In the genomic region with DNA sequence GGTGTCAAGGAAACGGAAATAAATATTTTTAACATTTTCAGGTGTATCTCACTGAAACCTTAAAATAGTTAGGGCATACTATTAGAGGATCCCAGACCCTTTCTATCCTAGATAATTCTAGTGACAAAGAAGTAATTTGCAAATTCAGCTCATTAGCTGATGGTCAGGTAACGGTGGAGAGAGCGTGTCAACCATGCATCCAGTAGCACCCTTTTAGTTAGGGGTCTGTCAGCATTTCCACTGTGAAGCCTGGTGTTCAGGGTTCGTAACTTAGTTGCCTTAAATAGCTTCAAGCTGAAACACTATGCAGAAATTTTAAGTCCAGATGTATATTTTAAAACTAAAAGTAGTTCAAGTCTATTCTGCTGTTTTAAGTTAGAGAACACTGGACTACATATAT, we compare ENCODE assay signal across 20 cellular contexts. TPM values are rescaled to one million over a fixed set of nuclear protein-coding genes. Genes with fewer than 3 reads are reported as not detected.
DNase-seq lines count a peak whose midpoint lies in the region; ATAC-seq and TF ChIP-seq lines count a peak whose summit lies in the region.
"Had no signal": no experiment of that assay in that cellular context is flagged by ENCODE, and none has a peak within 500 bp of the region (broad histone marks: within the 10 kb centered on the region; RNA-seq: fewer than 3 reads in every experiment).

No MANE protein-coding gene starts in this region.

- intact Hi-C loops in activated CD8-positive, alpha-beta T cell treated with anti-CD3 and anti-CD28 coated beads for 36 hours (cut with micrococcal nuclease) = no loop called here

- H3K36me3 Mint-ChIP-seq in activated CD8-positive, alpha-beta T cell treated with anti-CD3 and anti-CD28 coated beads for 36 hours (ENCODE audit: low read depth) = peaks cover 9% of the 10 kb centered on the region
- H3K36me3 Mint-ChIP-seq in activated CD8-positive, alpha-beta T cell treated with anti-CD3 and anti-CD28 coated beads, Interleukin-2, amount 10 ng/mL, durations not matched to agents 7 days and 5 days (ENCODE audit: low read depth) = peaks cover 2% of the 10 kb centered on the region
- peaks cover 9% of the 10 kb centered on the region for H3K36me3 Mint-ChIP-seq in T-helper 17 cell (ENCODE audit: low read depth)

- POLR2A ChIA-PET in activated CD8-positive, alpha-beta T cell treated with anti-CD3 and anti-CD28 coated beads for 36 hours (lab: Charles Lee) = interaction anchor here (0.7 kb wide), 1 partner anchor 48 kb away, joined by 3 read pairs; the partner anchor contains the start of gene SUPT3H
- POLR2A ChIA-PET in activated CD8-positive, alpha-beta T cell treated with anti-CD3 and anti-CD28 coated beads, Interleukin-2, amount 10 ng/mL, durations not matched to agents 7 days and 5 days (lab: Charles Lee) = interaction anchor here (0.6 to 1.1 kb wide), 2 partner anchors 8 to 10 kb away, joined by 3 to 4 read pairs; no protein-coding TSS in a partner anchor

- H3K27me3 ChIP-seq in mucosa of rectum (ENCODE audit: control insufficient read depth in 2 of 2, insufficient read depth in 2 of 2, low read length in 2 of 2) = peaks cover 4 to 20% of the 10 kb centered on the region in 2 donors

- peak overlapping the region; percentile 15 for H3K4me3 Mint-ChIP-seq in activated CD8-positive, alpha-beta T cell treated with anti-CD3 and anti-CD28 coated beads for 36 hours
- no peak overlapping the region for H3K4me3 Mint-ChIP-seq in activated CD8-positive, alpha-beta T cell treated with anti-CD3 and anti-CD28 coated beads, Interleukin-2, amount 10 ng/mL, durations not matched to agents 7 days and 5 days
- peak overlapping the region; percentile 47 for H3K4me3 Mint-ChIP-seq in T-helper 17 cell

- peak overlapping the region in 1 of 2 donors; percentile 16 for H3K9ac ChIP-seq in mucosa of rectum (ENCODE audit: low read depth in 1 of 2, low read length in 2 of 2)

- CTCF ChIA-PET in activated CD8-positive, alpha-beta T cell treated with anti-CD3 and anti-CD28 coated beads for 36 hours (lab: Charles Lee) = interaction anchor here (0.7 to 1.5 kb wide), 2 partner anchors 288 to 771 kb away, joined by 3 to 4 read pairs; no protein-coding TSS in a partner anchor
- CTCF ChIA-PET in activated CD8-positive, alpha-beta T cell treated with anti-CD3 and anti-CD28 coated beads, Interleukin-2, amount 10 ng/mL, durations not matched to agents 7 days and 5 days (lab: Charles Lee) = interaction anchor here (0.8 to 1.9 kb wide), 3 partner anchors 289 to 795 kb away, joined by 3 to 9 read pairs (median 3); no protein-coding TSS in a partner anchor

- H3K4me1 Mint-ChIP-seq in activated CD8-positive, alpha-beta T cell treated with anti-CD3 and anti-CD28 coated beads for 36 hours (ENCODE audit: low read depth) = peaks cover 46% of the 10 kb centered on the region
- H3K4me1 Mint-ChIP-seq in activated CD8-positive, alpha-beta T cell treated with anti-CD3 and anti-CD28 coated beads, Interleukin-2, amount 10 ng/mL, durations not matched to agents 7 days and 5 days (ENCODE audit: low read depth) = peaks cover 34% of the 10 kb centered on the region
- peaks cover 40% of the 10 kb centered on the region for H3K4me1 Mint-ChIP-seq in T-helper 17 cell

- H3K27ac ChIP-seq in KOPT-K1 (ENCODE audit: low read depth, low read length, poor library complexity, severe bottlenecking) (peak overlapping the region; percentile 37), mucosa of rectum (ENCODE audit: low read depth in 2 of 2, low read length in 2 of 2) (peak overlapping the region; percentile 1 to 28)
- H3K27ac ChIP-seq: esophagus muscularis mucosa had no signal

- no peak for TF ChIP-seq CTCF in activated CD8-positive, alpha-beta T cell treated with anti-CD3 and anti-CD28 coated beads for 36 hours (IDR thresholded peaks at IDR 0.05)

- H3K27me3 Mint-ChIP-seq in activated CD8-positive, alpha-beta T cell treated with anti-CD3 and anti-CD28 coated beads for 36 hours = no peaks in the 10 kb centered on the region
- peaks cover 24% of the 10 kb centered on the region for H3K27me3 Mint-ChIP-seq in activated CD8-positive, alpha-beta T cell treated with anti-CD3 and anti-CD28 coated beads, Interleukin-2, amount 10 ng/mL, durations not matched to agents 7 days and 5 days (ENCODE audit: low read depth)
- H3K27me3 Mint-ChIP-seq in T-helper 17 cell = no peaks in the 10 kb centered on the region

- no peak for ATAC-seq in activated CD8-positive, alpha-beta T cell treated with anti-CD3 and anti-CD28 coated beads for 36 hours
- ATAC-seq in activated CD8-positive, alpha-beta T cell treated with anti-CD3 and anti-CD28 coated beads, Interleukin-2, amount 10 ng/mL, durations not matched to agents 7 days and 5 days = no peak
- ATAC-seq in T-helper 17 cell (no peak), HG02884 (IDR thresholded peaks at IDR 0.05; ENCODE audit: unreplicated experiment) (no peak)
- ATAC-seq: left lobe of liver had no signal

- peak overlapping the region in 1 of 2 donors; percentile 4 for H3K4me3 ChIP-seq in mucosa of rectum (ENCODE audit: low read length in 2 of 2)
- H3K4me3 ChIP-seq: esophagus muscularis mucosa had no signal

- H3K9me3 ChIP-seq in KOPT-K1 (ENCODE audit: insufficient read depth, low read length, poor library complexity, severe bottlenecking) (no peaks in the 10 kb centered on the region), T-helper 17 cell (ENCODE audit: control insufficient read depth, low read length, poor library complexity, severe bottlenecking) (no peaks in the 10 kb centered on the region), mucosa of rectum (ENCODE audit: control insufficient read depth in 2 of 2, low read length in 2 of 2) (no peaks in the 10 kb centered on the region)
- H3K9me3 ChIP-seq: esophagus muscularis mucosa had no signal

- peak overlapping the region; percentile 30 for H3K27ac Mint-ChIP-seq in activated CD8-positive, alpha-beta T cell treated with anti-CD3 and anti-CD28 coated beads for 36 hours
- no peak overlapping the region for H3K27ac Mint-ChIP-seq in activated CD8-positive, alpha-beta T cell treated with anti-CD3 and anti-CD28 coated beads, Interleukin-2, amount 10 ng/mL, durations not matched to agents 7 days and 5 days
- H3K27ac Mint-ChIP-seq in T-helper 17 cell = peak overlapping the region; percentile 97

- no peaks in the 10 kb centered on the region for H3K9me3 Mint-ChIP-seq in activated CD8-positive, alpha-beta T cell treated with anti-CD3 and anti-CD28 coated beads for 36 hours
- H3K9me3 Mint-ChIP-seq in activated CD8-positive, alpha-beta T cell treated with anti-CD3 and anti-CD28 coated beads, Interleukin-2, amount 10 ng/mL, durations not matched to agents 7 days and 5 days (ENCODE audit: insufficient read depth) = no peaks in the 10 kb centered on the region

- H3K36me3 ChIP-seq in KOPT-K1 (ENCODE audit: insufficient read depth, low read length) = no peaks in the 10 kb centered on the region
- no peaks in the 10 kb centered on the region for H3K36me3 ChIP-seq in mucosa of rectum (ENCODE audit: control insufficient read depth in 2 of 2, insufficient read depth in 2 of 2, low read length in 2 of 2)
- H3K36me3 ChIP-seq: esophagus muscularis mucosa had no signal

- no peak for DNase-seq in activated CD8-positive, alpha-beta T cell treated with anti-CD3 and anti-CD28 coated beads for 36 hours
- no peak for DNase-seq in activated CD8-positive, alpha-beta T cell treated with anti-CD3 and anti-CD28 coated beads, Interleukin-2, amount 10 ng/mL, durations not matched to agents 7 days and 5 days
- no peak for DNase-seq in T-helper 17 cell
- no peak for DNase-seq in NCI-H2196 treated with DMSO at 0.1 percent for 48 hours (lab: John Stamatoyannopoulos, UW; ENCODE audit: unreplicated experiment)
- DNase-seq in DMS79 (lab: John Stamatoyannopoulos, UW) = no peak
- DNase-seq: activated CD8-positive, alpha-beta memory T cell treated with anti-CD3 and anti-CD28 coated beads for 24 hours; activated gamma-delta T cell; C1 segment of cervical spinal cord; cerebellar nuclear complex; effector CD4-positive, alpha-beta T cell; H7; NCI-H1694 treated with DMSO at 0.1 percent for 48 hours; NCI-H345; stimulated activated CD4-positive, alpha-beta T cell treated with anti-CD3 and anti-CD28 coated beads, Interleukin-12 subunit alpha, Interleukin-12 subunit beta, amount 100 ng/mL, for 4 hours; SW 1271 had no signal

- H3K4me1 ChIP-seq in mucosa of rectum (ENCODE audit: control insufficient read depth in 2 of 2, insufficient read depth in 2 of 2, low read length in 2 of 2) = peaks cover 4 to 20% of the 10 kb centered on the region in 2 donors

RNA-seq across cellular contexts. Expression of gene SUPT3H, which starts 48.5 kb away (rescaled TPM):
- total RNA-seq in activated CD8-positive, alpha-beta T cell treated with anti-CD3 and anti-CD28 coated beads for 36 hours = 10 to 100 TPM; 20.0 to 20.2 TPM
- 1 to 10 TPM; 6.4 to 9.1 TPM for total RNA-seq in activated CD8-positive, alpha-beta T cell treated with anti-CD3 and anti-CD28 coated beads, Interleukin-2, amount 10 ng/mL, durations not matched to agents 7 days and 5 days
- total RNA-seq in T-helper 17 cell = 10 to 100 TPM; 10.8 to 17.6 TPM
